32 cellular contexts compared by ENCODE assay signal in the genomic region with DNA sequence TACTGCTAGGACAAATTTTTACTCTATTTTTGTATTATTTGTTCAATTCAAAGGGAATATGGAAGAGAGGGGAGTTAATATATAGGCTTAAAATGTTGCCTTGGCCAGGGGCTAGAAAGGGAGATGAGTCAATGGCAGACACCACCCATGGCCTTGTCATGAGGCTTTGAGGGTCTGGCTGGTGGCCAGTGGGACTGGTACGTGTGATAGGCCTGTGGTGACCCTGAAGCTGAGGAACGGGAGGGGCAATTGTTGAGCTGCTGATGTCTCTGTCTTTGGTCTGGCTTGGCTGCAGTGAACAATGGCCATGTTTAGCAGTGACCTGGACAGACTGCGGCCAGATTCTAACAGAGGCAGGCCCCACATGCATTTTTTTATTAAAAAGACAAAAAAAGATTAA. TPM values are rescaled to one million over a fixed set of nuclear protein-coding genes. Genes with fewer than 3 reads are reported as not detected.
"Had no signal": no experiment of that assay in that cellular context is flagged by ENCODE, and none has a peak within 500 bp of the region (broad histone marks: within the 10 kb centered on the region; RNA-seq: fewer than 3 reads in every experiment).

No MANE protein-coding gene starts in this region.

- H3K27ac Mint-ChIP-seq: activated CD8-positive, alpha-beta T cell treated with anti-CD3 and anti-CD28 coated beads for 36 hours; activated naive CD8-positive, alpha-beta T cell treated with anti-CD3 and anti-CD28 coated beads for 36 hours; activated T-cell treated with anti-CD3 and anti-CD28 coated beads, Interleukin-2, amount 50 U/mL, for 72 hours; activated T-helper 17 cell treated with anti-CD3 and anti-CD28 coated beads, Interleukin-2, amount 50 U/mL, for 72 hours; WTC11 had no signal

- H3K4me1 Mint-ChIP-seq: activated naive CD8-positive, alpha-beta T cell treated with anti-CD3 and anti-CD28 coated beads for 36 hours; activated T-helper 17 cell treated with anti-CD3 and anti-CD28 coated beads, Interleukin-2, amount 50 U/mL, for 72 hours; central memory CD8-positive, alpha-beta T cell; WTC11 had no signal

- H3K9me3 Mint-ChIP-seq: activated CD8-positive, alpha-beta T cell treated with anti-CD3 and anti-CD28 coated beads for 36 hours; activated naive CD8-positive, alpha-beta T cell treated with anti-CD3 and anti-CD28 coated beads for 36 hours; activated T-cell treated with anti-CD3 and anti-CD28 coated beads, Interleukin-2, amount 50 U/mL, for 72 hours; activated T-helper 17 cell treated with anti-CD3 and anti-CD28 coated beads, Interleukin-2, amount 50 U/mL, for 72 hours; central memory CD8-positive, alpha-beta T cell; WTC11 had no signal

- DNase-seq: activated CD4-positive, alpha-beta T cell treated with anti-CD3 and anti-CD28 coated beads for 4 hours; activated CD4-positive, alpha-beta T cell treated with anti-CD3 and anti-CD28 coated beads, Interleukin-2, amount 50 U/mL, for 4 hours; activated CD8-positive, alpha-beta T cell treated with anti-CD3 and anti-CD28 coated beads for 36 hours; activated effector memory CD4-positive, alpha-beta T cell treated with anti-CD3 and anti-CD28 coated beads, Interleukin-2, amount 50 U/mL, for 16 hours; activated naive CD4-positive, alpha-beta T cell; activated naive CD4-positive, alpha-beta T cell treated with anti-CD3 and anti-CD28 coated beads, Interleukin-2, amount 50 U/mL, for 16 hours; activated naive CD8-positive, alpha-beta T cell treated with anti-CD3 and anti-CD28 coated beads for 36 hours; activated T-cell treated with anti-CD3 and anti-CD28 coated beads, Interleukin-2, amount 50 U/mL, for 1 hour; activated T-cell treated with anti-CD3 and anti-CD28 coated beads, Interleukin-2, amount 50 U/mL, for 72 hours; Kasumi-1; KG1; MG63; NCI-H1105 treated with DMSO at 0.1 percent for 48 hours; NCI-H1694; NCI-H1930; NCI-H2081 treated with DMSO at 0.1 percent for 48 hours; NCI-H226; NCI-H446 treated with DMSO at 0.1 percent for 48 hours; NCI-H524 treated with DMSO at 0.1 percent for 48 hours; PC-3; Peyer's patch; Right ventricle myocardium superior; T1000 had no signal

- H3K4me3 Mint-ChIP-seq: activated CD8-positive, alpha-beta T cell treated with anti-CD3 and anti-CD28 coated beads for 36 hours; activated naive CD8-positive, alpha-beta T cell treated with anti-CD3 and anti-CD28 coated beads for 36 hours; activated T-cell treated with anti-CD3 and anti-CD28 coated beads, Interleukin-2, amount 50 U/mL, for 72 hours; activated T-helper 17 cell treated with anti-CD3 and anti-CD28 coated beads, Interleukin-2, amount 50 U/mL, for 72 hours; central memory CD8-positive, alpha-beta T cell; WTC11 had no signal

- H3K36me3 Mint-ChIP-seq: activated naive CD8-positive, alpha-beta T cell treated with anti-CD3 and anti-CD28 coated beads for 36 hours; WTC11 had no signal

- ATAC-seq: activated CD4-positive, CD25-positive, alpha-beta regulatory T cell treated with anti-CD3 and anti-CD28 coated beads, Interleukin-2, amount 50 U/mL, for 24 hours; activated CD8-positive, alpha-beta T cell treated with anti-CD3 and anti-CD28 coated beads for 36 hours; activated T-cell treated with anti-CD3 and anti-CD28 coated beads, Interleukin-2, amount 50 U/mL, for 72 hours; activated T-helper 17 cell treated with anti-CD3 and anti-CD28 coated beads, Interleukin-2, amount 50 U/mL, for 72 hours; PC-3; WTC11 had no signal

RNA-seq across cellular contexts. Expression of gene GKN1, which starts 18.5 kb away (rescaled TPM):
- total RNA-seq: activated CD8-positive, alpha-beta memory T cell treated with anti-CD3 and anti-CD28 coated beads for 36 hours; activated CD8-positive, alpha-beta T cell treated with anti-CD3 and anti-CD28 coated beads for 36 hours; activated naive CD8-positive, alpha-beta T cell treated with anti-CD3 and anti-CD28 coated beads for 36 hours; activated T-cell treated with anti-CD3 and anti-CD28 coated beads, Interleukin-2, amount 50 U/mL, for 72 hours; activated T-helper 17 cell treated with anti-CD3 and anti-CD28 coated beads, Interleukin-2, amount 50 U/mL, for 72 hours; cardiac muscle cell; PC-3; Peyer's patch; Right ventricle myocardium superior; T-helper 1 cell treated with Interleukin-12 subunit alpha and Interleukin-12 subunit beta and Interleukin-4 antibody, amounts not matched to agents 30 ng/mL and 1 ng/mL, for 36 hours; T-helper 2 cell treated with Interferon-gamma antibody and Interleukin-4, amounts not matched to agents 100 ng/mL and 5 ng/mL, for 36 hours; WTC11 had no signal
- polyA plus RNA-seq: cardiac muscle cell had no signal

RNA-seq across cellular contexts. Expression of gene ANTXR1, which starts 20.0 kb away (rescaled TPM):
- total RNA-seq: activated T-cell treated with anti-CD3 and anti-CD28 coated beads, Interleukin-2, amount 50 U/mL, for 72 hours; T-helper 2 cell treated with Interferon-gamma antibody and Interleukin-4, amounts not matched to agents 100 ng/mL and 5 ng/mL, for 36 hours had no signal

RNA-seq across cellular contexts. Expression of gene GKN2, which starts 40.2 kb away (rescaled TPM):
- total RNA-seq: activated CD8-positive, alpha-beta memory T cell treated with anti-CD3 and anti-CD28 coated beads for 36 hours; activated CD8-positive, alpha-beta T cell treated with anti-CD3 and anti-CD28 coated beads for 36 hours; activated naive CD8-positive, alpha-beta T cell treated with anti-CD3 and anti-CD28 coated beads for 36 hours; activated T-cell treated with anti-CD3 and anti-CD28 coated beads, Interleukin-2, amount 50 U/mL, for 72 hours; activated T-helper 17 cell treated with anti-CD3 and anti-CD28 coated beads, Interleukin-2, amount 50 U/mL, for 72 hours; cardiac muscle cell; chondrocyte; Peyer's patch; Right ventricle myocardium superior; T-helper 1 cell treated with Interleukin-12 subunit alpha and Interleukin-12 subunit beta and Interleukin-4 antibody, amounts not matched to agents 30 ng/mL and 1 ng/mL, for 36 hours; T-helper 2 cell treated with Interferon-gamma antibody and Interleukin-4, amounts not matched to agents 100 ng/mL and 5 ng/mL, for 36 hours; WTC11 had no signal
- polyA plus RNA-seq: cardiac muscle cell had no signal
